Comparison of ENCODE assay signal across 21 cellular contexts in genomic region chr3:134675726-134676252, GRCh38. TPM values are rescaled to one million over a fixed set of nuclear protein-coding genes. Genes with fewer than 3 reads are reported as not detected.
"Had no signal": no experiment of that assay in that cellular context is flagged by ENCODE, and none has a peak within 500 bp of the region (broad histone marks: within the 10 kb centered on the region; RNA-seq: fewer than 3 reads in every experiment).

No MANE protein-coding gene starts in this region.

- ATAC-seq: activated CD8-positive, alpha-beta T cell treated with anti-CD3 and anti-CD28 coated beads, Interleukin-2, amount 10 ng/mL, durations not matched to agents 7 days and 5 days; activated T-cell treated with anti-CD3 and anti-CD28 coated beads, Interleukin-2, amount 50 U/mL, for 72 hours; left cardiac atrium; mucosa of descending colon; stimulated activated naive CD8-positive, alpha-beta T cell treated with anti-CD3 and anti-CD28 coated beads, Interleukin-15, Interleukin-2, amounts not matched to agents 100 U/mL and 50 U/mL, for 24 hours had no signal

- DNase-seq: activated CD4-positive, alpha-beta T cell treated with anti-CD3 and anti-CD28 coated beads for 48 hours; activated CD4-positive, CD25-positive, alpha-beta regulatory T cell; activated CD8-positive, alpha-beta memory T cell treated with anti-CD3 and anti-CD28 coated beads, Interleukin-2, amount 50 U/mL, for 4 hours; activated CD8-positive, alpha-beta T cell treated with anti-CD3 and anti-CD28 coated beads, Interleukin-2, amount 10 ng/mL, durations not matched to agents 7 days and 5 days; activated effector memory CD4-positive, alpha-beta T cell treated with anti-CD3 and anti-CD28 coated beads, Interleukin-2, amount 50 U/mL, for 16 hours; activated naive CD4-positive, alpha-beta T cell treated with anti-CD3 and anti-CD28 coated beads, Interleukin-2, amount 50 U/mL, for 16 hours; activated T-cell treated with anti-CD3 and anti-CD28 coated beads, Interleukin-2, amount 50 U/mL, for 72 hours; aorta; effector memory CD4-positive, alpha-beta T cell; left cardiac atrium; mesenchymal stem cell; mucosa of descending colon; naive B cell; stimulated activated naive CD8-positive, alpha-beta T cell treated with anti-CD3 and anti-CD28 coated beads, Interleukin-15, Interleukin-2, amounts not matched to agents 100 U/mL and 50 U/mL, for 24 hours; substantia nigra; T1000; tibial artery had no signal

- H3K36me3 ChIP-seq: esophagus muscularis mucosa, tibial artery had no signal

- H3K27ac ChIP-seq: esophagus muscularis mucosa, tibial artery had no signal

- H3K27ac Mint-ChIP-seq: activated CD8-positive, alpha-beta T cell treated with anti-CD3 and anti-CD28 coated beads, Interleukin-2, amount 10 ng/mL, durations not matched to agents 7 days and 5 days; activated T-cell treated with anti-CD3 and anti-CD28 coated beads, Interleukin-2, amount 50 U/mL, for 72 hours; dendritic cell treated with granulocyte-macrophage colony-stimulating factor and Interleukin-4, amounts not matched to agents 40 ng/mL and 50 ng/mL, for 4 days had no signal

- H3K9me3 ChIP-seq: mucosa of descending colon had no signal

- H3K27me3 ChIP-seq: esophagus muscularis mucosa, tibial artery had no signal

- H3K4me3 Mint-ChIP-seq: activated CD8-positive, alpha-beta T cell treated with anti-CD3 and anti-CD28 coated beads, Interleukin-2, amount 10 ng/mL, durations not matched to agents 7 days and 5 days; activated T-cell treated with anti-CD3 and anti-CD28 coated beads, Interleukin-2, amount 50 U/mL, for 72 hours; dendritic cell treated with granulocyte-macrophage colony-stimulating factor and Interleukin-4, amounts not matched to agents 40 ng/mL and 50 ng/mL, for 4 days; naive B cell; neural crest cell had no signal

- H3K4me3 ChIP-seq: esophagus muscularis mucosa, mucosa of descending colon, tibial artery had no signal

- H3K27me3 Mint-ChIP-seq: dendritic cell treated with granulocyte-macrophage colony-stimulating factor and Interleukin-4, amounts not matched to agents 40 ng/mL and 50 ng/mL, for 4 days had no signal

- H3K4me1 Mint-ChIP-seq: naive B cell had no signal

RNA-seq across cellular contexts. Expression of gene KY, which starts 25.0 kb away (rescaled TPM):
- total RNA-seq: activated CD8-positive, alpha-beta T cell treated with anti-CD3 and anti-CD28 coated beads, Interleukin-2, amount 10 ng/mL, durations not matched to agents 7 days and 5 days; activated T-cell treated with anti-CD3 and anti-CD28 coated beads, Interleukin-2, amount 50 U/mL, for 72 hours; endothelial cell of umbilical vein had no signal
- polyA plus RNA-seq: endothelial cell of umbilical vein had no signal
